8 cellular contexts compared by ENCODE assay signal in genomic region chr11:832529-833113, GRCh38. TPM values are rescaled to one million over a fixed set of nuclear protein-coding genes. Genes with fewer than 3 reads are reported as not detected.
DNase-seq lines count a peak whose midpoint lies in the region; ATAC-seq, FAIRE-seq and TF ChIP-seq lines count a peak whose summit lies in the region.

CD151 (plus strand) TSS chr11:832952; CDS start chr11:836070, 3,118 bp downstream.

- no peak within 1 kb of the TSS for H3K27ac Mint-ChIP-seq in activated CD8-positive, alpha-beta T cell treated with anti-CD3 and anti-CD28 coated beads, Interleukin-2, amount 10 ng/mL, durations not matched to agents 7 days and 5 days

- no peak for TF ChIP-seq CTCF in C4-2B (conservative IDR thresholded peaks at IDR 0.05)
- no peak for TF ChIP-seq CTCF in NB4 (IDR thresholded peaks at IDR 0.05; ENCODE audit: low read depth, low read length)
- TF ChIP-seq CTCF in upper lobe of right lung (IDR thresholded peaks at IDR 0.05), result no peak

- peak within 1 kb of the TSS; percentile 61 for H3K9ac ChIP-seq in muscle layer of colon (ENCODE audit: low read length)

- TF ChIP-seq POLR2A in NB4 (IDR thresholded peaks at IDR 0.05; ENCODE audit: extremely low read depth, insufficient read length) (peak; percentile 59), erythroblast (IDR thresholded peaks at IDR 0.05; ENCODE audit: low read length) (no peak)

- peaks cover 34% of the 10 kb centered on the region for H3K27me3 Mint-ChIP-seq in activated CD8-positive, alpha-beta T cell treated with anti-CD3 and anti-CD28 coated beads, Interleukin-2, amount 10 ng/mL, durations not matched to agents 7 days and 5 days (ENCODE audit: low read depth)

- CTCF ChIA-PET in activated CD8-positive, alpha-beta T cell treated with anti-CD3 and anti-CD28 coated beads, Interleukin-2, amount 10 ng/mL, durations not matched to agents 7 days and 5 days (lab: Charles Lee), result interaction anchor here (0.8 to 2.3 kb wide), 6 partner anchors 8 to 23 kb away, joined by 3 to 9 read pairs (median 4); partner anchors contain the start of genes RPLP2 and TSPAN4

- no peaks in the 10 kb centered on the region for H3K9me3 Mint-ChIP-seq in activated CD8-positive, alpha-beta T cell treated with anti-CD3 and anti-CD28 coated beads, Interleukin-2, amount 10 ng/mL, durations not matched to agents 7 days and 5 days (ENCODE audit: insufficient read depth)

- DNase-seq in GM19239 (ENCODE audit: insufficient read length, low spot score) (peak; percentile 87), NB4 (ENCODE audit: low read depth) (peak; percentile 79), erythroblast (lab: John Stamatoyannopoulos, UW) (peak; percentile 78 to 85), upper lobe of right lung (peak; percentile 79)
- DNase-seq in activated CD8-positive, alpha-beta T cell treated with anti-CD3 and anti-CD28 coated beads, Interleukin-2, amount 10 ng/mL, durations not matched to agents 7 days and 5 days, result peak; percentile 58

- peak within 1 kb of the TSS; percentile 68 for H3K4me3 ChIP-seq in NB4 (ENCODE audit: low read depth, low read length)
- H3K4me3 ChIP-seq in muscle layer of colon (ENCODE audit: low read depth in 1 of 2, low read length in 2 of 2), result peak within 1 kb of the TSS; percentile 56 to 89
- peak within 1 kb of the TSS; percentile 83 for H3K4me3 ChIP-seq in upper lobe of right lung

- peaks cover 54% of the 10 kb centered on the region for H3K4me1 Mint-ChIP-seq in activated CD8-positive, alpha-beta T cell treated with anti-CD3 and anti-CD28 coated beads, Interleukin-2, amount 10 ng/mL, durations not matched to agents 7 days and 5 days (ENCODE audit: low read depth)

- H3K27ac ChIP-seq in C4-2B, result peak within 1 kb of the TSS; percentile 97
- H3K27ac ChIP-seq in muscle layer of colon (ENCODE audit: low read depth, low read length), result peak within 1 kb of the TSS; percentile 93
- H3K27ac ChIP-seq in upper lobe of right lung, result peak within 1 kb of the TSS; percentile 82

- FAIRE-seq in GM19239 (lab: Jason Lieb, UNC), result no peak

- peaks cover under 1% of the 10 kb centered on the region for H3K36me3 Mint-ChIP-seq in activated CD8-positive, alpha-beta T cell treated with anti-CD3 and anti-CD28 coated beads, Interleukin-2, amount 10 ng/mL, durations not matched to agents 7 days and 5 days (ENCODE audit: low read depth)

- POLR2A ChIA-PET in activated CD8-positive, alpha-beta T cell treated with anti-CD3 and anti-CD28 coated beads, Interleukin-2, amount 10 ng/mL, durations not matched to agents 7 days and 5 days (lab: Charles Lee), result interaction anchor here (0.8 to 6.0 kb wide), 3 partner anchors 10 to 13 kb away, joined by 3 to 31 read pairs (median 11); partner anchors contain the start of genes PNPLA2 and TSPAN4

- H3K27me3 ChIP-seq in muscle layer of colon (ENCODE audit: control insufficient read depth in 1 of 2, insufficient read depth in 2 of 2, low read length in 2 of 2) (peaks cover 16 to 49% of the 10 kb centered on the region in 2 donors), upper lobe of right lung (peaks cover 9% of the 10 kb centered on the region)

- peak within 1 kb of the TSS; percentile 42 for H3K4me3 Mint-ChIP-seq in activated CD8-positive, alpha-beta T cell treated with anti-CD3 and anti-CD28 coated beads, Interleukin-2, amount 10 ng/mL, durations not matched to agents 7 days and 5 days

- H3K36me3 ChIP-seq in muscle layer of colon (ENCODE audit: insufficient read depth, low read length) (peaks cover 14% of the 10 kb centered on the region), upper lobe of right lung (peaks cover 18% of the 10 kb centered on the region)

- intact Hi-C loops in upper lobe of right lung (cut with DNase I), result no loop called here

- ATAC-seq in activated CD8-positive, alpha-beta T cell treated with anti-CD3 and anti-CD28 coated beads, Interleukin-2, amount 10 ng/mL, durations not matched to agents 7 days and 5 days, result peak; percentile 55
- ATAC-seq in upper lobe of right lung, result peak; percentile 52
- ATAC-seq in HG03460 (IDR thresholded peaks at IDR 0.05; ENCODE audit: unreplicated experiment), result no peak

- peaks cover 36% of the 10 kb centered on the region for H3K4me1 ChIP-seq in muscle layer of colon (ENCODE audit: insufficient read depth, low read length)
- H3K4me1 ChIP-seq in upper lobe of right lung, result peaks cover 64% of the 10 kb centered on the region

- H3K9me3 ChIP-seq in muscle layer of colon (ENCODE audit: low read length) (no peaks in the 10 kb centered on the region), upper lobe of right lung (no peaks in the 10 kb centered on the region)

RNA-seq across cellular contexts. Expression of gene CD151, which starts in this region (rescaled TPM):
- 10 to 100 TPM; 27.0 to 29.7 TPM for total RNA-seq in activated CD8-positive, alpha-beta T cell treated with anti-CD3 and anti-CD28 coated beads, Interleukin-2, amount 10 ng/mL, durations not matched to agents 7 days and 5 days
- 486 TPM for total RNA-seq in upper lobe of right lung

Comparison
In these comparisons a context has a peak if more than half of its experiments do, and no peak if none do; other contexts are left out.
1. RNA of gene CD151 (total RNA-seq): 486 TPM in upper lobe of right lung (single experiment); 27.0 to 29.7 TPM in activated CD8-positive, alpha-beta T cell treated with anti-CD3 and anti-CD28 coated beads, Interleukin-2, amount 10 ng/mL, durations not matched to agents 7 days and 5 days; every median in the first group is over 10 times any median in the second.
2. Peak in every context shown above with its lines, with median percentiles within 50 percentile points of each other: H3K27ac ChIP-seq, DNase-seq and H3K4me3 ChIP-seq.